39 cellular contexts compared by ENCODE assay signal in genomic region chr7:106499897-106500296, GRCh38.
"Had no signal": no experiment of that assay in that cellular context is flagged by ENCODE, and none has a peak within 500 bp of the region (broad histone marks: within the 10 kb centered on the region; RNA-seq: fewer than 3 reads in every experiment).

No MANE protein-coding gene starts in this region.

- H3K4me1 Mint-ChIP-seq: activated B cell treated with CpG ODN at 0.5 μM for 24 hours; activated naive CD4-positive, alpha-beta T cell treated with anti-CD3 and anti-CD28 coated beads, Interleukin-2, amount 10 ng/mL, durations not matched to agents 7 days and 5 days; activated naive CD8-positive, alpha-beta T cell treated with anti-CD3 and anti-CD28 coated beads, Interleukin-2, amount 10 ng/mL, durations not matched to agents 7 days and 5 days; brain; central memory CD8-positive, alpha-beta T cell had no signal

- H3K4me1 ChIP-seq: ascending aorta had no signal

- DNase-seq: activated B cell treated with CpG ODN at 0.5 μM for 24 hours; activated CD4-positive, alpha-beta memory T cell treated with anti-CD3 and anti-CD28 coated beads for 36 hours; activated CD4-positive, alpha-beta T cell treated with anti-CD3 and anti-CD28 coated beads for 4 hours; activated CD4-positive, alpha-beta T cell treated with anti-CD3 and anti-CD28 coated beads, Interleukin-2, amount 10 ng/mL, durations not matched to agents 24 days and 14 days; activated CD4-positive, alpha-beta T cell treated with anti-CD3 and anti-CD28 coated beads, Interleukin-2, amount 50 U/mL, for 1 hour; activated CD4-positive, alpha-beta T cell treated with anti-CD3 and anti-CD28 coated beads, Interleukin-2, amount 50 U/mL, for 4 hours; activated CD4-positive, CD25-positive, alpha-beta regulatory T cell treated with anti-CD3 and anti-CD28 coated beads, Interleukin-2, amount 50 U/mL, for 72 hours; activated CD8-positive, alpha-beta memory T cell treated with anti-CD3 and anti-CD28 coated beads, Interleukin-2, amount 50 U/mL, for 4 hours; activated CD8-positive, alpha-beta T cell treated with anti-CD3 and anti-CD28 coated beads for 36 hours; activated effector memory CD4-positive, alpha-beta T cell treated with Interleukin-2 at 50 U/mL for 16 hours; activated gamma-delta T cell; activated naive CD4-positive, alpha-beta T cell treated with anti-CD3 and anti-CD28 coated beads, Interleukin-2, amount 10 ng/mL, durations not matched to agents 7 days and 5 days; activated naive CD4-positive, alpha-beta T cell treated with Interleukin-2 at 50 U/mL for 16 hours; activated naive CD8-positive, alpha-beta T cell treated with anti-CD3 and anti-CD28 coated beads, Interleukin-2, amount 10 ng/mL, durations not matched to agents 7 days and 5 days; activated naive CD8-positive, alpha-beta T cell treated with anti-CD3 and anti-CD28 coated beads, Interleukin-2, amount 50 U/mL, for 24 hours; activated T-cell treated with anti-CD3 and anti-CD28 coated beads for 4 hours; activated T-cell treated with anti-CD3 and anti-CD28 coated beads, Interleukin-2, amount 50 U/mL, for 1 hour; activated T-cell treated with anti-CD3 and anti-CD28 coated beads, Interleukin-2, amount 50 U/mL, for 4 hours; activated T-cell treated with anti-CD3 and anti-CD28 coated beads, Interleukin-2, amount 50 U/mL, for 72 hours; amygdala; anterior cingulate cortex; caudate nucleus; cerebellar nuclear complex; T-helper 1 cell; T-helper 2 cell; T-helper 9 cell had no signal

- H3K4me3 ChIP-seq: ascending aorta, cardiac muscle cell had no signal

- H3K27me3 ChIP-seq: ascending aorta, cardiac muscle cell had no signal

- ATAC-seq: activated CD8-positive, alpha-beta T cell treated with anti-CD3 and anti-CD28 coated beads for 36 hours; activated naive CD8-positive, alpha-beta T cell treated with anti-CD3 and anti-CD28 coated beads, Interleukin-2, amount 50 U/mL, for 24 hours; activated T-cell treated with anti-CD3 and anti-CD28 coated beads, Interleukin-2, amount 50 U/mL, for 4 hours; activated T-cell treated with anti-CD3 and anti-CD28 coated beads, Interleukin-2, amount 50 U/mL, for 72 hours; activated T-helper 17 cell treated with anti-CD3 and anti-CD28 coated beads, Interleukin-2, amount 50 U/mL, for 72 hours had no signal

- H3K27ac Mint-ChIP-seq: activated B cell treated with CpG ODN at 0.5 μM for 24 hours; activated CD4-positive, alpha-beta memory T cell treated with anti-CD3 and anti-CD28 coated beads for 36 hours; activated CD4-positive, alpha-beta T cell treated with anti-CD3 and anti-CD28 coated beads, Interleukin-2, amount 10 ng/mL, durations not matched to agents 24 days and 14 days; activated CD8-positive, alpha-beta T cell treated with anti-CD3 and anti-CD28 coated beads for 36 hours; activated naive CD4-positive, alpha-beta T cell treated with anti-CD3 and anti-CD28 coated beads, Interleukin-2, amount 10 ng/mL, durations not matched to agents 7 days and 5 days; activated naive CD8-positive, alpha-beta T cell; activated naive CD8-positive, alpha-beta T cell treated with anti-CD3 and anti-CD28 coated beads, Interleukin-2, amount 10 ng/mL, durations not matched to agents 7 days and 5 days; activated naive CD8-positive, alpha-beta T cell treated with anti-CD3 and anti-CD28 coated beads, Interleukin-2, amount 50 U/mL, for 24 hours; activated T-cell treated with anti-CD3 and anti-CD28 coated beads, Interleukin-2, amount 50 U/mL, for 72 hours; activated T-helper 1 cell treated with anti-CD3 and anti-CD28 coated beads, Interleukin-12 subunit alpha, Interleukin-12 subunit beta, Interleukin-2, Interleukin-4 antibody, amounts not matched to agents 30 ng/mL and 10 ng/mL and 1 ng/mL, durations not matched to agents 14 hours and 24 hours and 36 hours; activated T-helper 17 cell treated with anti-CD3 and anti-CD28 coated beads, Interleukin-2, amount 50 U/mL, for 72 hours; brain; T-helper 1 cell treated with Interleukin-12 subunit alpha and Interleukin-12 subunit beta and Interleukin-4 antibody, amounts not matched to agents 30 μg/mL and 1 μg/mL, for 36 hours; T-helper 2 cell treated with Interferon-gamma antibody and Interleukin-4, amounts not matched to agents 5 μg/mL and 100 μg/mL, for 36 hours had no signal

- H3K36me3 ChIP-seq: ascending aorta, cardiac muscle cell had no signal

- H3K36me3 Mint-ChIP-seq: activated CD4-positive, alpha-beta memory T cell treated with anti-CD3 and anti-CD28 coated beads for 36 hours; activated naive CD4-positive, alpha-beta T cell treated with anti-CD3 and anti-CD28 coated beads, Interleukin-2, amount 10 ng/mL, durations not matched to agents 7 days and 5 days; activated naive CD8-positive, alpha-beta T cell; activated naive CD8-positive, alpha-beta T cell treated with anti-CD3 and anti-CD28 coated beads, Interleukin-2, amount 10 ng/mL, durations not matched to agents 7 days and 5 days; brain had no signal

- H3K4me3 Mint-ChIP-seq: activated B cell treated with CpG ODN at 0.5 μM for 24 hours; activated CD4-positive, alpha-beta memory T cell treated with anti-CD3 and anti-CD28 coated beads for 36 hours; activated CD4-positive, alpha-beta T cell treated with anti-CD3 and anti-CD28 coated beads, Interleukin-2, amount 10 ng/mL, durations not matched to agents 24 days and 14 days; activated CD8-positive, alpha-beta T cell treated with anti-CD3 and anti-CD28 coated beads for 36 hours; activated naive CD4-positive, alpha-beta T cell treated with anti-CD3 and anti-CD28 coated beads, Interleukin-2, amount 10 ng/mL, durations not matched to agents 7 days and 5 days; activated naive CD4-positive, alpha-beta T cell treated with anti-CD3 and anti-CD28 coated beads, Interleukin-2, amount 50 U/mL, for 24 hours; activated naive CD8-positive, alpha-beta T cell; activated naive CD8-positive, alpha-beta T cell treated with anti-CD3 and anti-CD28 coated beads, Interleukin-2, amount 10 ng/mL, durations not matched to agents 7 days and 5 days; activated naive CD8-positive, alpha-beta T cell treated with anti-CD3 and anti-CD28 coated beads, Interleukin-2, amount 50 U/mL, for 24 hours; activated T-cell treated with anti-CD3 and anti-CD28 coated beads, Interleukin-2, amount 50 U/mL, for 4 hours; activated T-cell treated with anti-CD3 and anti-CD28 coated beads, Interleukin-2, amount 50 U/mL, for 72 hours; activated T-helper 1 cell treated with anti-CD3 and anti-CD28 coated beads, Interleukin-12 subunit alpha, Interleukin-12 subunit beta, Interleukin-2, Interleukin-4 antibody, amounts not matched to agents 30 ng/mL and 10 ng/mL and 1 ng/mL, durations not matched to agents 14 hours and 24 hours and 36 hours; activated T-helper 17 cell treated with anti-CD3 and anti-CD28 coated beads, Interleukin-2, amount 50 U/mL, for 72 hours; brain; central memory CD8-positive, alpha-beta T cell; T-helper 1 cell treated with Interleukin-12 subunit alpha and Interleukin-12 subunit beta and Interleukin-4 antibody, amounts not matched to agents 30 μg/mL and 1 μg/mL, for 36 hours; T-helper 2 cell treated with Interferon-gamma antibody and Interleukin-4, amounts not matched to agents 5 μg/mL and 100 μg/mL, for 36 hours had no signal

- H3K9me3 Mint-ChIP-seq: activated CD4-positive, alpha-beta memory T cell treated with anti-CD3 and anti-CD28 coated beads for 36 hours; activated naive CD4-positive, alpha-beta T cell treated with anti-CD3 and anti-CD28 coated beads, Interleukin-2, amount 50 U/mL, for 24 hours had no signal

- H3K27ac ChIP-seq: ascending aorta, cardiac muscle cell, VCaP had no signal

- H3K27me3 Mint-ChIP-seq: activated naive CD8-positive, alpha-beta T cell had no signal

- H3K9me3 ChIP-seq: ascending aorta had no signal

- FAIRE-seq: bronchial epithelial cell, TTC549 had no signal
